13 cellular contexts compared by ENCODE assay signal in genomic region chr7:67788689-67789088, GRCh38.
DNase-seq lines count a peak whose midpoint lies in the region; ATAC-seq and TF ChIP-seq lines count a peak whose summit lies in the region.
"Had no signal": no experiment of that assay in that cellular context is flagged by ENCODE, and none has a peak within 500 bp of the region (broad histone marks: within the 10 kb centered on the region; RNA-seq: fewer than 3 reads in every experiment).

No MANE protein-coding gene starts in this region.

- H3K27me3 Mint-ChIP-seq in glutamatergic neuron (ENCODE audit: unreplicated experiment), result peaks cover 2% of the 10 kb centered on the region
- H3K27me3 Mint-ChIP-seq: naive B cell; stimulated activated memory B cell treated with anti-CD40 and anti-IgM and Interleukin-4, amounts not matched to agents 10 μg/mL and 1 μg/mL and 100 μg/mL, for 72 hours had no signal

- ATAC-seq in HG03159 (IDR thresholded peaks at IDR 0.05; ENCODE audit: unreplicated experiment), result no peak
- ATAC-seq in HG03039 (IDR thresholded peaks at IDR 0.05; ENCODE audit: unreplicated experiment), result no peak
- ATAC-seq: stimulated activated memory B cell treated with anti-CD40 and anti-IgM and Interleukin-4, amounts not matched to agents 10 μg/mL and 1 μg/mL and 100 μg/mL, for 72 hours had no signal

- no peak overlapping the region for H3K27ac Mint-ChIP-seq in glutamatergic neuron (ENCODE audit: unreplicated experiment)
- H3K27ac Mint-ChIP-seq: naive B cell; stimulated activated memory B cell treated with anti-CD40 and anti-IgM and Interleukin-4, amounts not matched to agents 10 μg/mL and 1 μg/mL and 100 μg/mL, for 72 hours had no signal

- H3K36me3 ChIP-seq in testis (ENCODE audit: low read depth, missing control alignments), result no peaks in the 10 kb centered on the region

- H3K9me3 ChIP-seq in testis, result no peaks in the 10 kb centered on the region

- peaks cover 5% of the 10 kb centered on the region for H3K4me1 Mint-ChIP-seq in glutamatergic neuron (ENCODE audit: low read depth, unreplicated experiment)
- H3K4me1 Mint-ChIP-seq: stimulated activated memory B cell treated with anti-CD40 and anti-IgM and Interleukin-4, amounts not matched to agents 10 μg/mL and 1 μg/mL and 100 μg/mL, for 72 hours had no signal

- H3K27me3 ChIP-seq in testis, result no peaks in the 10 kb centered on the region

- WGBS in testis, 2 donors, result 24 to 39% methylated on average over 10 of the region's 10 CpGs

- H3K4me3 ChIP-seq in testis, result no peak overlapping the region

- DNase-seq in NCI-H748 (lab: John Stamatoyannopoulos, UW; ENCODE audit: unreplicated experiment) (peak; percentile 56), NCI-H748 treated with DMSO at 0.1 percent for 48 hours (lab: John Stamatoyannopoulos, UW) (no peak), SK-N-DZ (ENCODE audit: low spot score) (peak; percentile 9), glutamatergic neuron (peak; percentile 65), testis (peak; percentile 15), RPMI8226 (no peak)
- DNase-seq: AML-193; naive B cell; NK-92 treated with Interleukin-12 subunit alpha and Interleukin-12 subunit beta, amount 100 ng/mL, for 24 hours had no signal

- no peak overlapping the region for H3K27ac ChIP-seq in testis
- H3K27ac ChIP-seq: KMS-11 had no signal

- H3K36me3 Mint-ChIP-seq in glutamatergic neuron (ENCODE audit: unreplicated experiment), result peaks cover 15% of the 10 kb centered on the region
- H3K36me3 Mint-ChIP-seq: stimulated activated memory B cell treated with anti-CD40 and anti-IgM and Interleukin-4, amounts not matched to agents 10 μg/mL and 1 μg/mL and 100 μg/mL, for 72 hours had no signal

- H3K9me3 Mint-ChIP-seq in glutamatergic neuron (ENCODE audit: unreplicated experiment), result peaks cover 2% of the 10 kb centered on the region

- no peak overlapping the region for H3K4me3 Mint-ChIP-seq in glutamatergic neuron (ENCODE audit: unreplicated experiment)
- H3K4me3 Mint-ChIP-seq: naive B cell; stimulated activated memory B cell treated with anti-CD40 and anti-IgM and Interleukin-4, amounts not matched to agents 10 μg/mL and 1 μg/mL and 100 μg/mL, for 72 hours had no signal

- TF ChIP-seq POLR2A in testis (IDR thresholded peaks at IDR 0.05), result no peak

- TF ChIP-seq CTCF in glutamatergic neuron (IDR thresholded peaks at IDR 0.05; ENCODE audit: partially characterized antibody, unreplicated experiment), result peak; percentile 56
- TF ChIP-seq CTCF in testis (IDR thresholded peaks at IDR 0.05), result no peak

- no peaks in the 10 kb centered on the region for H3K4me1 ChIP-seq in testis

- intact Hi-C loops in testis (cut with DNase I; ENCODE audit: low total_unique reads), result no loop called here

Comparison
In these comparisons a context has a peak if more than half of its experiments do, and no peak if none do; other contexts are left out.
1. DNase-seq: peak in NCI-H748 (single experiment), SK-N-DZ (single experiment), glutamatergic neuron (single experiment) and testis (single experiment); none in NCI-H748 treated with DMSO at 0.1 percent for 48 hours (single experiment) and RPMI8226 (single experiment).